Comparison of ENCODE assay signal across 10 cellular contexts in the genomic region with DNA sequence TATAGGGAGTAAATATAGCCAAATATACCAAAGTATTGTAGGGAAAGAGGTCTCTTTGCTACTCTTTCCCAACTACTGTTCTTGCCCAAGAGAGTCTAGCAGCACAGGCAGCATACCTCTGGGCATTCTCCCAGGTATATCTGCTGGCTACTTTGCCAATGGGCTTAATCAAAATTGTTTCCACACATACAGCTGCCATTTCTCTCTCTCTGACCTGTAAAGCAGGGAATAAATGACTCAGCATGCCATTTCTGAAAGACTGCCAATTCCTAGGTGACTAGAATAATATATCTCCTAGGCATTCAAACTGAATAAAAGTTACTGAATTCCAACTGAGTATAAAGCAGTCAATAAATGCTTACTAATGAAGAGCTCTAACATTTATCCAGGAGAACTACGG. TPM values are rescaled to one million over a fixed set of nuclear protein-coding genes. Genes with fewer than 3 reads are reported as not detected.
A peak's percentile ranks its signal among the peaks of the same experiment; 100 is the strongest.
DNase-seq lines count a peak whose midpoint lies in the region; ATAC-seq, FAIRE-seq and TF ChIP-seq lines count a peak whose summit lies in the region.
"Had no signal": no experiment of that assay in that cellular context is flagged by ENCODE, and none has a peak within 500 bp of the region (broad histone marks: within the 10 kb centered on the region; RNA-seq: fewer than 3 reads in every experiment).

No MANE protein-coding gene starts in this region.

- no peaks in the 10 kb centered on the region for H3K9me3 Mint-ChIP-seq in glutamatergic neuron (ENCODE audit: unreplicated experiment)
- H3K9me3 Mint-ChIP-seq: activated B cell treated with CpG ODN at 0.5 μM for 24 hours had no signal

- peaks cover 10% of the 10 kb centered on the region for H3F3A ChIP-seq in smooth muscle cell (ENCODE audit: low read depth)

- H3K36me3 Mint-ChIP-seq in glutamatergic neuron (ENCODE audit: unreplicated experiment), result no peaks in the 10 kb centered on the region

- FAIRE-seq in RCC 7860 (lab: Jason Lieb, UNC), result peak; percentile 78

- H4K20me1 ChIP-seq in smooth muscle cell (ENCODE audit: low read depth), result peaks cover 18% of the 10 kb centered on the region

- no peak overlapping the region for H3K27ac Mint-ChIP-seq in glutamatergic neuron (ENCODE audit: unreplicated experiment)
- H3K27ac Mint-ChIP-seq: activated B cell treated with CpG ODN at 0.5 μM for 24 hours, B cell had no signal

- TF ChIP-seq CTCF in fibroblast of pulmonary artery (IDR thresholded peaks at IDR 0.05; ENCODE audit: low read length, missing control alignments), result no peak
- TF ChIP-seq CTCF in smooth muscle cell (IDR thresholded peaks at IDR 0.05; ENCODE audit: borderline replicate concordance, insufficient read depth, poor library complexity, severe bottlenecking), result no peak
- no peak for TF ChIP-seq CTCF in glutamatergic neuron (IDR thresholded peaks at IDR 0.05; ENCODE audit: partially characterized antibody, unreplicated experiment)

- WGBS in smooth muscle cell (ENCODE audit: low lambda C conversion rate), result 100% methylated on average over 1 of the region's 1 CpG

- no peak overlapping the region for H3K4me3 Mint-ChIP-seq in glutamatergic neuron (ENCODE audit: unreplicated experiment)
- H3K4me3 Mint-ChIP-seq: activated B cell treated with CpG ODN at 0.5 μM for 24 hours, B cell had no signal

- no peak overlapping the region for H3K9ac ChIP-seq in smooth muscle cell (ENCODE audit: low read depth)

- H3K27me3 ChIP-seq in smooth muscle cell (ENCODE audit: low read depth), result no peaks in the 10 kb centered on the region

- H3K4me1 ChIP-seq in smooth muscle cell (ENCODE audit: low read depth), result no peaks in the 10 kb centered on the region

- no peaks in the 10 kb centered on the region for H3K27me3 Mint-ChIP-seq in glutamatergic neuron (ENCODE audit: unreplicated experiment)
- H3K27me3 Mint-ChIP-seq: activated B cell treated with CpG ODN at 0.5 μM for 24 hours, B cell had no signal

- H3K4me3 ChIP-seq in fibroblast of pulmonary artery (replicated peaks; ENCODE audit: low read depth, low read length) (no peak overlapping the region), smooth muscle cell (no peak overlapping the region)

- peak overlapping the region; percentile 10 for H3K27ac ChIP-seq in smooth muscle cell (ENCODE audit: low read depth)

- DNase-seq in NCI-H146 (lab: John Stamatoyannopoulos, UW) (peak; percentile 12), NCI-H146 treated with DMSO at 0.1 percent for 48 hours (lab: John Stamatoyannopoulos, UW; ENCODE audit: unreplicated experiment) (no peak), RCC 7860 (ENCODE audit: low spot score) (peak; percentile 56), fibroblast of pulmonary artery (ENCODE audit: low read depth) (peak; percentile 74), smooth muscle cell (lab: John Stamatoyannopoulos, UW; ENCODE audit: unreplicated experiment) (no peak), glutamatergic neuron (no peak)
- DNase-seq: activated B cell treated with CpG ODN at 0.5 μM for 24 hours had no signal

- H3K4me2 ChIP-seq in smooth muscle cell, result no peak overlapping the region

- no peaks in the 10 kb centered on the region for H3K4me1 Mint-ChIP-seq in glutamatergic neuron (ENCODE audit: low read depth, unreplicated experiment)
- H3K4me1 Mint-ChIP-seq: activated B cell treated with CpG ODN at 0.5 μM for 24 hours, B cell had no signal

- ATAC-seq in HG02798 (IDR thresholded peaks at IDR 0.05; ENCODE audit: poor library complexity, unreplicated experiment) (no peak), HG03342 (IDR thresholded peaks at IDR 0.05; ENCODE audit: unreplicated experiment) (no peak)

- peaks cover 38% of the 10 kb centered on the region for H3K79me2 ChIP-seq in smooth muscle cell (ENCODE audit: low read depth)

- H3K36me3 ChIP-seq in smooth muscle cell (ENCODE audit: low read depth), result peaks cover 27% of the 10 kb centered on the region

- H3K9me3 ChIP-seq in smooth muscle cell (replicated peaks; ENCODE audit: low read depth), result no peaks in the 10 kb centered on the region

- H2AFZ ChIP-seq in smooth muscle cell (ENCODE audit: low read depth), result no peak overlapping the region

RNA-seq across cellular contexts. Expression of a gene that starts 44.6 kb away (rescaled TPM):
- 146 and 165 TPM in 2 replicates for total RNA-seq in smooth muscle cell
- 137 and 217 TPM in 2 replicates for polyA plus RNA-seq in smooth muscle cell
- total RNA-seq in glutamatergic neuron (ENCODE audit: unreplicated experiment), result 71.7 TPM

Comparison
In these comparisons a context has a peak if more than half of its experiments do, and no peak if none do; other contexts are left out.
1. DNase-seq: peak in NCI-H146 (single experiment), RCC 7860 (single experiment) and fibroblast of pulmonary artery (single experiment); none in NCI-H146 treated with DMSO at 0.1 percent for 48 hours (single experiment), smooth muscle cell (single experiment) and glutamatergic neuron (single experiment).